Comparison of ENCODE assay signal across 8 cellular contexts in the genomic region with DNA sequence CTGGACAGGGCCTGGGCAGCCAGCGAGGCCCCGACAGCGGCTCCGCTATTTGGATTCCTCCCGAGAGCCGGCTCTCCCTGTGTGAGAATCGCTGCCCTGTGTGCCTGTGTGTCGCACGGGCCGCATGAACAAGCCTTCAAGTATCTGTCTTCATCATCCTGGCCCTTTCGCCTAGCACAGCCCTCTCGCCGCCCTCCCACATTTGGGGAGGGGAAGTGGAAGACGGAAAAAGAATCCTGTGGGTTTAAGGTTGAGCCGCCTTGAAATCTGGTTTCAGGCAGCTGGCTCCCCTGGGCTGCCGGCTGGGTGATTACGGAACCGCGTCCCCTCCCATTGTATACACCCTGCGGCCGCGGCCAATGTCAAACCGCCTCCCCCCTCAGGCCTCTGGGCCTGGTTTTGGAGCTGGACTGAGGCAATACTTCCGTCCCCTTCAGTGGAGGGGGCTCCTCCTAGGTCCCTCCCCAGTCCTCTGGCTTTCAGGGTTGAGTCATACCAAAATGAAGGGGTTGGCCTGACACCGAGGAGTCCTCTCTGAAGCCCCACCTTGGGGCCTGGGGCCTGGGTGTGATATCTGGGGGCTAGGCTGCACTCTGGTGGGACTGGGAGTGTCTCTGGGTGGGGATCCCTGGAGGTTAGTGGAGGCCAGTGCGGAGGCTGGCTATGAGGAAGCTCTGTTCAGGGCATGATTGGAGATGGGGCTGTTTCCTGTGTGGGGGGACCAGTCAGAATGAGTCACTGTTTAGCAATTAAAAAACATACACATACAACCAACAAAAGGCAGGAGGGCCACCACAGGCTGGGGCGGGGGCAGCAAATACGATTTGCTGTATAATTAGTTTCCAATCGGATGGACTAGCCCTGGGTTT. TPM values are rescaled to one million over a fixed set of nuclear protein-coding genes. Genes with fewer than 3 reads are reported as not detected.
DNase-seq lines count a peak whose midpoint lies in the region; ATAC-seq and TF ChIP-seq lines count a peak whose summit lies in the region.

No MANE protein-coding gene starts in this region.

- H3K27me3 ChIP-seq in BLaER1 treated with 17β-estradiol and CSF1 and Interleukin-3, amounts not matched to agents 10 nM and 100 nM = no peaks in the 10 kb centered on the region
- H3K27me3 ChIP-seq in parathyroid adenoma (ENCODE audit: control insufficient read depth, insufficient read depth, low read length) = no peaks in the 10 kb centered on the region
- H3K27me3 ChIP-seq in transverse colon = no peaks in the 10 kb centered on the region

- in situ Hi-C loops in transverse colon (cut with MboI; ENCODE audit: low pct_ligation_motif_present in 1 of 4, low pct_unique_long_range_greater_than_20kb in 1 of 4, low sequenced_read_pairs in 3 of 4) = no loop called here

- 1% methylated on average over 27 of the region's 29 CpGs; no CpG with 5 or more reads in 1 of the 2 donors for WGBS in transverse colon (ENCODE audit: low coverage in 1 of 2), 2 donors

- peak; percentile 26 for ATAC-seq in HG03520 (IDR thresholded peaks at IDR 0.05; ENCODE audit: unreplicated experiment)

- peak overlapping the region; percentile 93 to 99 (median 98) for H3K27ac ChIP-seq in BLaER1 treated with 17β-estradiol and CSF1 and Interleukin-3, amounts not matched to agents 10 nM and 100 nM
- H3K27ac ChIP-seq in SK-N-MC (peak overlapping the region; percentile 31; the same call in 1 of the 2 replicates), parathyroid adenoma (peak overlapping the region; percentile 99), transverse colon (peak overlapping the region; percentile 96 to 100 (median 100))

- H3K9ac ChIP-seq in BLaER1 treated with 17β-estradiol and CSF1 and Interleukin-3, amounts not matched to agents 10 nM and 100 nM = peak overlapping the region; percentile 96 to 99 (median 98)
- H3K9ac ChIP-seq in SK-N-MC (ENCODE audit: insufficient read length) (peak overlapping the region; percentile 69), parathyroid adenoma (peak overlapping the region; percentile 87)

- peaks cover 4 to 31% (median 17%) of the 10 kb centered on the region in 11 experiments; a peak in 16 of 22 replicates for H3K36me3 ChIP-seq in BLaER1 treated with 17β-estradiol and CSF1 and Interleukin-3, amounts not matched to agents 10 nM and 100 nM
- H3K36me3 ChIP-seq in SK-N-MC (ENCODE audit: insufficient read depth, low read length) (no peaks in the 10 kb centered on the region), parathyroid adenoma (ENCODE audit: control insufficient read depth, insufficient read depth, low read length) (no peaks in the 10 kb centered on the region), transverse colon (no peaks in the 10 kb centered on the region)

- peak overlapping the region; percentile 20 for H2AFZ ChIP-seq in parathyroid adenoma

- peak; percentile 2 for TF ChIP-seq EP300 in transverse colon (IDR thresholded peaks at IDR 0.05; ENCODE audit: low read depth)

- peaks cover 44 to 51% (median 50%) of the 10 kb centered on the region in 10 experiments for H3K4me1 ChIP-seq in BLaER1 treated with 17β-estradiol and CSF1 and Interleukin-3, amounts not matched to agents 10 nM and 100 nM
- H3K4me1 ChIP-seq in parathyroid adenoma (peaks cover 25% of the 10 kb centered on the region), transverse colon (peaks cover 43 to 57% (median 57%) of the 10 kb centered on the region in 4 donors)

- DNase-seq in GM19240 (ENCODE audit: insufficient read length, low spot score) = peak; percentile 58
- no peak for DNase-seq in SK-N-MC (ENCODE audit: low read depth, low spot score)
- peak; percentile 71 for DNase-seq in activated naive CD4-positive, alpha-beta T cell treated with anti-CD3 and anti-CD28 coated beads, Interleukin-2, amount 50 U/mL, for 16 hours
- DNase-seq in head of caudate nucleus = peak in 35 of 42 donors; percentile 47 to 81 (median 62)
- DNase-seq in transverse colon = peak; percentile 87

- no peak for TF ChIP-seq CTCF in parathyroid adenoma (IDR thresholded peaks at IDR 0.05)
- peak in 2 of 5 experiments; percentile 36 to 41 for TF ChIP-seq CTCF in transverse colon (IDR thresholded peaks at IDR 0.05)

- intact Hi-C loops in head of caudate nucleus (cut with DNase I) (loop anchor here (5.0 kb wide), 1 partner anchor 66 kb away; a partner anchor contains a TSS), transverse colon (cut with DNase I; ENCODE audit: low total_unique reads) (no loop called here)

- H3K4me3 ChIP-seq in BLaER1 treated with 17β-estradiol and CSF1 and Interleukin-3, amounts not matched to agents 10 nM and 100 nM = peak overlapping the region; percentile 78 to 100 (median 96)
- peak overlapping the region; percentile 83 for H3K4me3 ChIP-seq in SK-N-MC
- H3K4me3 ChIP-seq in parathyroid adenoma (ENCODE audit: low read depth, low read length) = peak overlapping the region; percentile 82
- H3K4me3 ChIP-seq in transverse colon = peak overlapping the region; percentile 63 to 99 (median 92)

- TF ChIP-seq POLR2A in transverse colon (IDR thresholded peaks at IDR 0.05) = peak; percentile 71

- peaks cover 0 to 6% (median 0%) of the 10 kb centered on the region in 11 experiments; a peak in 1 of 22 replicates for H3K9me3 ChIP-seq in BLaER1 treated with 17β-estradiol and CSF1 and Interleukin-3, amounts not matched to agents 10 nM and 100 nM (replicated peaks in 1 of 11)
- H3K9me3 ChIP-seq in SK-N-MC (ENCODE audit: low read depth, low read length) = no peaks in the 10 kb centered on the region
- no peaks in the 10 kb centered on the region for H3K9me3 ChIP-seq in parathyroid adenoma (ENCODE audit: control insufficient read depth, low read length)
- H3K9me3 ChIP-seq in transverse colon = no peaks in the 10 kb centered on the region

- peaks cover 69% of the 10 kb centered on the region for H3K79me2 ChIP-seq in parathyroid adenoma

- peaks cover 46 to 65% (median 61%) of the 10 kb centered on the region in 11 experiments for H4K20me1 ChIP-seq in BLaER1 treated with 17β-estradiol and CSF1 and Interleukin-3, amounts not matched to agents 10 nM and 100 nM

- H3K4me2 ChIP-seq in BLaER1 treated with 17β-estradiol and CSF1 and Interleukin-3, amounts not matched to agents 10 nM and 100 nM = peak overlapping the region; percentile 97 to 100 (median 99)
- H3K4me2 ChIP-seq in parathyroid adenoma (ENCODE audit: low read length) = peak overlapping the region; percentile 96

RNA-seq across cellular contexts. Expression of a gene that starts 1.7 kb away (rescaled TPM):
- 100 to 1,000 TPM in 1 of 4 donors, 10 to 100 TPM in 3; 59.1 to 108 (median 66.8) TPM for total RNA-seq in transverse colon

Comparison
In these comparisons a context has a peak if more than half of its experiments do, and no peak if none do; other contexts are left out.
1. H3K27ac ChIP-seq: peak in every context shown above with its lines; median percentile 100 in transverse colon; 99 in parathyroid adenoma; 98 in BLaER1 treated with 17β-estradiol and CSF1 and Interleukin-3, amounts not matched to agents 10 nM and 100 nM; 31 in SK-N-MC.